ENCODE assay signal across 1 cellular context in the genomic region with DNA sequence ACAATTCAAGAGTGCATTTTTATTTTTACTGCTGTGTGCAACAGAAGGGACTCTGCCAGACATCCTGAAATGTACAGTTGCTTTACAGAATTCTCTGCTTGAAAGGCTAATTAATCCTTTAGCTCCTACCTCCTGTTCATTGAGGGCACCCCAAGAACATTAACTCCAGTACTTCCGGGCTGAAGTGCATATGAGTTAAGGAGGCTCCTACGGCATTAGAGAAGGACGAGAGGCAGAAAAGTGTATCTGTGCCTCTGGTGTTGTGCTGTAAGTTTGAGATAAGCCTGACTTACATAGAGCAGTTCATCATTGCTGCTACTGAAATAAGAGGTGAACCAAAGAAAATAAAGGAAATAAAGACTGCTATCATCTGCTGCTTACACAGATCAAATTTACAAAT.
TF ChIP-seq lines count a peak whose summit lies in the region.

No MANE protein-coding gene starts in this region.

TF ChIP-seq in K562, 482 proteins besides CTCF, POLR2A, EP300 and RAD21 (continued from another document and continues in another):
- TF ChIP-seq, protein P1, sequence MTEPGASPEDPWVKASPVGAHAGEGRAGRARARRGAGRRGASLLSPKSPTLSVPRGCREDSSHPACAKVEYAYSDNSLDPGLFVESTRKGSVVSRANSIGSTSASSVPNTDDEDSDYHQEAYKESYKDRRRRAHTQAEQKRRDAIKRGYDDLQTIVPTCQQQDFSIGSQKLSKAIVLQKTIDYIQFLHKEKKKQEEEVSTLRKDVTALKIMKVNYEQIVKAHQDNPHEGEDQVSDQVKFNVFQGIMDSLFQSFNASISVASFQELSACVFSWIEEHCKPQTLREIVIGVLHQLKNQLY (CRISPR knock-in tag; conservative IDR thresholded peaks at IDR 0.05) = no peak
- TF ChIP-seq ETV5 (CRISPR knock-in tag; IDR thresholded peaks at IDR 0.05; ENCODE audit: low read depth) (peak; percentile 71; the same call in 1 of the 2 replicates), PTBP1 (IDR thresholded peaks at IDR 0.05; ENCODE audit: low read depth, low read length) (no peak), HDAC1 (IDR thresholded peaks at IDR 0.05) (no peak), CEBPB (tag; IDR thresholded peaks at IDR 0.05) (no peak), HINFP (tag; conservative IDR thresholded peaks at IDR 0.05; ENCODE audit: low read depth) (no peak), ARNT (IDR thresholded peaks at IDR 0.05) (peak in 1 of 2 experiments; percentile 55; a peak in 1 of 4 replicates), ZNF140 (CRISPR knock-in tag; IDR thresholded peaks at IDR 0.05) (no peak), BRD4 (IDR thresholded peaks at IDR 0.05) (no peak), TCFL5 (CRISPR knock-in tag; conservative IDR thresholded peaks at IDR 0.05) (no peak), SAFB2 (IDR thresholded peaks at IDR 0.05; ENCODE audit: borderline replicate concordance, low read depth, low read length, severe bottlenecking) (no peak), BCOR (IDR thresholded peaks at IDR 0.05) (no peak), NFIC (IDR thresholded peaks at IDR 0.05) (no peak; the same call in 1 of the 2 replicates), HMG20A (CRISPR knock-in tag; conservative IDR thresholded peaks at IDR 0.05) (no peak), TAF1 (IDR thresholded peaks at IDR 0.05; ENCODE audit: control insufficient read depth, extremely low read depth, insufficient read depth, low read length, severe bottlenecking) (no peak), ZBTB34 (CRISPR knock-in tag; IDR thresholded peaks at IDR 0.05) (no peak), CBFB (CRISPR knock-in tag; IDR thresholded peaks at IDR 0.05) (no peak), NR2C1 (IDR thresholded peaks at IDR 0.05) (peak; percentile 86), NR2C1 (tag; IDR thresholded peaks at IDR 0.05) (peak; percentile 85), EHMT2 (IDR thresholded peaks at IDR 0.05) (peak; percentile 32; the same call in 1 of the 2 replicates), PHB2 (IDR thresholded peaks at IDR 0.05; ENCODE audit: low read depth) (no peak), HNRNPLL (IDR thresholded peaks at IDR 0.05; ENCODE audit: low read depth, low read length, poor library complexity, severe bottlenecking) (no peak), THRA (IDR thresholded peaks at IDR 0.05) (no peak), NKRF (IDR thresholded peaks at IDR 0.05; ENCODE audit: borderline replicate concordance) (no peak), ZNF551 (CRISPR knock-in tag; IDR thresholded peaks at IDR 0.05) (no peak), CBX1 (IDR thresholded peaks at IDR 0.05; ENCODE audit: low read depth) (no peak), FOXM1 (IDR thresholded peaks at IDR 0.05; ENCODE audit: low read depth) (peak; percentile 63), FOXM1 (CRISPR knock-in tag; IDR thresholded peaks at IDR 0.05; ENCODE audit: low read depth) (no peak), PCBP1 (IDR thresholded peaks at IDR 0.05; ENCODE audit: low read depth, low read length, poor library complexity, severe bottlenecking) (no peak), ZBTB7A (IDR thresholded peaks at IDR 0.05; ENCODE audit: borderline replicate concordance, control insufficient read depth, low read depth, low read length) (no peak), GTF2B (IDR thresholded peaks at IDR 0.05; ENCODE audit: extremely low read depth, insufficient read length) (no peak), PYGO2 (tag; IDR thresholded peaks at IDR 0.05) (no peak), MCM7 (IDR thresholded peaks at IDR 0.05) (no peak), IRF2 (CRISPR knock-in tag; IDR thresholded peaks at IDR 0.05) (no peak), ZNF280B (CRISPR knock-in tag; IDR thresholded peaks at IDR 0.05) (no peak), EP400 (IDR thresholded peaks at IDR 0.05) (no peak), SRSF7 (optimal IDR thresholded peaks at IDR 0.05; ENCODE audit: low read depth, low read length) (no peak), HDAC2 (IDR thresholded peaks at IDR 0.05) (no peak), PKNOX1 (IDR thresholded peaks at IDR 0.05) (peak; percentile 21; the same call in 1 of the 2 replicates)
- TF ChIP-seq, protein P2, sequence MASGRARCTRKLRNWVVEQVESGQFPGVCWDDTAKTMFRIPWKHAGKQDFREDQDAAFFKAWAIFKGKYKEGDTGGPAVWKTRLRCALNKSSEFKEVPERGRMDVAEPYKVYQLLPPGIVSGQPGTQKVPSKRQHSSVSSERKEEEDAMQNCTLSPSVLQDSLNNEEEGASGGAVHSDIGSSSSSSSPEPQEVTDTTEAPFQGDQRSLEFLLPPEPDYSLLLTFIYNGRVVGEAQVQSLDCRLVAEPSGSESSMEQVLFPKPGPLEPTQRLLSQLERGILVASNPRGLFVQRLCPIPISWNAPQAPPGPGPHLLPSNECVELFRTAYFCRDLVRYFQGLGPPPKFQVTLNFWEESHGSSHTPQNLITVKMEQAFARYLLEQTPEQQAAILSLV (tag; IDR thresholded peaks at IDR 0.05) = 0 out of 2 replicates have a peak, but pooled peaks have one; percentile 14
- TF ChIP-seq, protein P3, sequence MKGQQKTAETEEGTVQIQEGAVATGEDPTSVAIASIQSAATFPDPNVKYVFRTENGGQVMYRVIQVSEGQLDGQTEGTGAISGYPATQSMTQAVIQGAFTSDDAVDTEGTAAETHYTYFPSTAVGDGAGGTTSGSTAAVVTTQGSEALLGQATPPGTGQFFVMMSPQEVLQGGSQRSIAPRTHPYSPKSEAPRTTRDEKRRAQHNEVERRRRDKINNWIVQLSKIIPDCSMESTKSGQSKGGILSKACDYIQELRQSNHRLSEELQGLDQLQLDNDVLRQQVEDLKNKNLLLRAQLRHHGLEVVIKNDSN (CRISPR knock-in tag; IDR thresholded peaks at IDR 0.05) = no peak
- TF ChIP-seq, protein P4, sequence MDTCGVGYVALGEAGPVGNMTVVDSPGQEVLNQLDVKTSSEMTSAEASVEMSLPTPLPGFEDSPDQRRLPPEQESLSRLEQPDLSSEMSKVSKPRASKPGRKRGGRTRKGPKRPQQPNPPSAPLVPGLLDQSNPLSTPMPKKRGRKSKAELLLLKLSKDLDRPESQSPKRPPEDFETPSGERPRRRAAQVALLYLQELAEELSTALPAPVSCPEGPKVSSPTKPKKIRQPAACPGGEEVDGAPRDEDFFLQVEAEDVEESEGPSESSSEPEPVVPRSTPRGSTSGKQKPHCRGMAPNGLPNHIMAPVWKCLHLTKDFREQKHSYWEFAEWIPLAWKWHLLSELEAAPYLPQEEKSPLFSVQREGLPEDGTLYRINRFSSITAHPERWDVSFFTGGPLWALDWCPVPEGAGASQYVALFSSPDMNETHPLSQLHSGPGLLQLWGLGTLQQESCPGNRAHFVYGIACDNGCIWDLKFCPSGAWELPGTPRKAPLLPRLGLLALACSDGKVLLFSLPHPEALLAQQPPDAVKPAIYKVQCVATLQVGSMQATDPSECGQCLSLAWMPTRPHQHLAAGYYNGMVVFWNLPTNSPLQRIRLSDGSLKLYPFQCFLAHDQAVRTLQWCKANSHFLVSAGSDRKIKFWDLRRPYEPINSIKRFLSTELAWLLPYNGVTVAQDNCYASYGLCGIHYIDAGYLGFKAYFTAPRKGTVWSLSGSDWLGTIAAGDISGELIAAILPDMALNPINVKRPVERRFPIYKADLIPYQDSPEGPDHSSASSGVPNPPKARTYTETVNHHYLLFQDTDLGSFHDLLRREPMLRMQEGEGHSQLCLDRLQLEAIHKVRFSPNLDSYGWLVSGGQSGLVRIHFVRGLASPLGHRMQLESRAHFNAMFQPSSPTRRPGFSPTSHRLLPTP (IDR thresholded peaks at IDR 0.05; ENCODE audit: borderline replicate concordance, extremely low read depth, insufficient read length) = no peak
- TF ChIP-seq, protein P5, sequence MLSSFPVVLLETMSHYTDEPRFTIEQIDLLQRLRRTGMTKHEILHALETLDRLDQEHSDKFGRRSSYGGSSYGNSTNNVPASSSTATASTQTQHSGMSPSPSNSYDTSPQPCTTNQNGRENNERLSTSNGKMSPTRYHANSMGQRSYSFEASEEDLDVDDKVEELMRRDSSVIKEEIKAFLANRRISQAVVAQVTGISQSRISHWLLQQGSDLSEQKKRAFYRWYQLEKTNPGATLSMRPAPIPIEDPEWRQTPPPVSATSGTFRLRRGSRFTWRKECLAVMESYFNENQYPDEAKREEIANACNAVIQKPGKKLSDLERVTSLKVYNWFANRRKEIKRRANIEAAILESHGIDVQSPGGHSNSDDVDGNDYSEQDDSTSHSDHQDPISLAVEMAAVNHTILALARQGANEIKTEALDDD (IDR thresholded peaks at IDR 0.05) = peak; percentile 17; the same call in 1 of the 2 replicates
- TF ChIP-seq, protein P6, sequence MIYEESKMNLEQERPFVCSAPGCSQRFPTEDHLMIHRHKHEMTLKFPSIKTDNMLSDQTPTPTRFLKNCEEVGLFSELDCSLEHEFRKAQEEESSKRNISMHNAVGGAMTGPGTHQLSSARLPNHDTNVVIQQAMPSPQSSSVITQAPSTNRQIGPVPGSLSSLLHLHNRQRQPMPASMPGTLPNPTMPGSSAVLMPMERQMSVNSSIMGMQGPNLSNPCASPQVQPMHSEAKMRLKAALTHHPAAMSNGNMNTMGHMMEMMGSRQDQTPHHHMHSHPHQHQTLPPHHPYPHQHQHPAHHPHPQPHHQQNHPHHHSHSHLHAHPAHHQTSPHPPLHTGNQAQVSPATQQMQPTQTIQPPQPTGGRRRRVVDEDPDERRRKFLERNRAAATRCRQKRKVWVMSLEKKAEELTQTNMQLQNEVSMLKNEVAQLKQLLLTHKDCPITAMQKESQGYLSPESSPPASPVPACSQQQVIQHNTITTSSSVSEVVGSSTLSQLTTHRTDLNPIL (CRISPR knock-in tag; IDR thresholded peaks at IDR 0.05) = no peak
